1 cellular context compared by ENCODE assay signal in the genomic region with DNA sequence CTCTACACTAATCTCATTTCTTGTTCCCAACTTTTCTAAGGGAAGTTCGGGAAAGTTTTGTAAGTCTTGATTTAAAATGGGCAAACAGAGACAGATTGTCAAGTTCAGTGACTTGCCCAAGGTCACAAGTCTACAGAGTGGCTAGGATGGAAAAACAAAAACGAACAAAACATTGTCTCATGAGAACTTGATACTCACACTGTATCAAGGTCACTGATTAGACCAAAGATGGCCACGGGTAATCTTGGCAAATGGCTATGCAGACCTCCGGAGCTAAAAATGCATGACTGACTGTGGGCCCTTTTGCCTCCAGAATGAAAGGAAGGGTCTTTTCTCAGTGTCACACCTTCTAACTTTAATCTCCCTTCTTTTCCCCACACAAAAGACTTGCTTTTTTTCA.
A peak's percentile ranks its signal among the peaks of the same experiment; 100 is the strongest.
TF ChIP-seq lines count a peak whose summit lies in the region.

No MANE protein-coding gene starts in this region.

TF ChIP-seq in HepG2, 621 proteins besides CTCF, POLR2A, EP300 and RAD21:
- peak; percentile 24 for TF ChIP-seq RBM22 (optimal IDR thresholded peaks at IDR 0.05; ENCODE audit: low read length)
- TF ChIP-seq ZNF431 (CRISPR knock-in tag; IDR thresholded peaks at IDR 0.05; ENCODE audit: borderline replicate concordance, low read depth) = no peak
